ENCODE assay signal across 28 cellular contexts in the genomic region with DNA sequence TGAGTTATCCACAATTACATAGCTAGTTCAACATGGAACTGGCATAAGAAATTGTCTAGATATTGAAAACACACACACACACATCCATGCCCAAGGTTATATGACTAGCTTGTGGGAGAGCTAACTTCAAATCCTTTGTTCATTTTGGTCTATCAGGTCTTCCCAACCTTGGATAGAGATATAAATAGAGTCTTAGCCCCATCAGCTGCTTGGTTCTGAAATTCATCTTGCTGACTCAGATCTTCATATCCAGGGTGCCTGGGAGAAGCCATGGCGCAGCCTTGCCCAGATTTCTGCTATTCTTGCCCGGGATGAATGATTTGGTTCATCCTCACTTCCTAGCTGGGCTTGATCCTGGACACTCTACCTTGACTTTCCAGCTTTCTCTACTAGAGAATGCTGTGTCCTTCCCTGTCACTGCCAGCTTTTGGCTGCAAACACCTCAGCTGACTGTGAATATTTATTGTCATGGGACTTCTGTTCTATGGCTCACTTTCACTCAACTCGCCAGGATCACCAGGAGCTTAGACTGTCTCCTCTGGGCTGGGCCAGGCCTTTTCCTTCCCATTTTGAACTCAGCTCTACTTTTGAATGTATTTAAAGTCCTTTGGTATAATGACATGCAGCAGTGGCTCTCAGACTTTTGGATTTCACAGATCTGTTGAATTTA.
"Had no signal": no experiment of that assay in that cellular context is flagged by ENCODE, and none has a peak within 500 bp of the region (broad histone marks: within the 10 kb centered on the region; RNA-seq: fewer than 3 reads in every experiment).

No MANE protein-coding gene starts in this region.

- H3K4me3 Mint-ChIP-seq: mesothelial cell of epicardium; naive thymus-derived CD8-positive, alpha-beta T cell; nephron; neural crest cell; stimulated activated memory B cell treated with anti-CD40 and anti-IgM and Interleukin-4, amounts not matched to agents 10 μg/mL and 1 μg/mL and 100 μg/mL, for 72 hours; stimulated activated naive CD8-positive, alpha-beta T cell treated with anti-CD3 and anti-CD28 coated beads, Interleukin-15, amount 100 ng/mL, for 72 hours had no signal

- H3K36me3 Mint-ChIP-seq: mesothelial cell of epicardium; stimulated activated memory B cell treated with anti-CD40 and anti-IgM and Interleukin-4, amounts not matched to agents 10 μg/mL and 1 μg/mL and 100 μg/mL, for 72 hours had no signal

- H3K9me3 Mint-ChIP-seq: nephron; stimulated activated memory B cell treated with anti-CD40 and anti-IgM and Interleukin-4, amounts not matched to agents 10 μg/mL and 1 μg/mL and 100 μg/mL, for 72 hours; stimulated activated naive CD8-positive, alpha-beta T cell treated with anti-CD3 and anti-CD28 coated beads, Interleukin-15, amount 100 ng/mL, for 72 hours had no signal

- DNase-seq: heart right ventricle; islet precursor cell; left ventricle myocardium inferior; mesendoderm; naive thymus-derived CD8-positive, alpha-beta T cell; nucleus accumbens; retina; right cardiac atrium; stimulated activated CD4-positive, alpha-beta T cell treated with anti-CD3 and anti-CD28 coated beads, Interleukin-1b, Interleukin-23, amount 100 ng/mL, for 48 hours; stimulated activated CD4-positive, alpha-beta T cell treated with anti-CD3 and anti-CD28 coated beads, Interleukin-2, amount 100 ng/mL, for 48 hours; stimulated activated CD4-positive, alpha-beta T cell treated with anti-CD3 and anti-CD28 coated beads, Interleukin-4, amount 100 ng/mL, for 4 hours; stimulated activated CD8-positive, alpha-beta memory T cell treated with anti-CD3 and anti-CD28 coated beads, Interleukin-4, amount 100 ng/mL, for 48 hours; stimulated activated naive CD4-positive, alpha-beta T cell treated with Interleukin-2 at 50 U/mL for 16 hours; stimulated activated naive CD8-positive, alpha-beta T cell treated with anti-CD3 and anti-CD28 coated beads, Interleukin-15, amount 100 ng/mL, for 72 hours; substantia nigra; testis; thyroid gland; transverse colon; upper lobe of right lung had no signal

- H3K9ac ChIP-seq: parathyroid adenoma had no signal

- ATAC-seq: heart right ventricle; naive thymus-derived CD8-positive, alpha-beta T cell; right cardiac atrium; sciatic nerve; stimulated activated memory B cell treated with anti-CD40 and anti-IgM and Interleukin-4, amounts not matched to agents 10 μg/mL and 1 μg/mL and 100 μg/mL, for 72 hours; stimulated activated naive CD8-positive, alpha-beta T cell treated with anti-CD3 and anti-CD28 coated beads, Interleukin-15, amount 100 ng/mL, for 72 hours; upper lobe of right lung had no signal

- H3K27me3 Mint-ChIP-seq: stimulated activated memory B cell treated with anti-CD40 and anti-IgM and Interleukin-4, amounts not matched to agents 10 μg/mL and 1 μg/mL and 100 μg/mL, for 72 hours; stimulated activated naive CD8-positive, alpha-beta T cell treated with anti-CD3 and anti-CD28 coated beads, Interleukin-15, amount 100 ng/mL, for 72 hours had no signal

- H3K36me3 ChIP-seq: heart right ventricle, left ventricle myocardium inferior, thyroid gland, transverse colon, upper lobe of right lung had no signal

- H3K4me1 Mint-ChIP-seq: mesothelial cell of epicardium; naive thymus-derived CD8-positive, alpha-beta T cell; nephron; neural crest cell; stimulated activated memory B cell treated with anti-CD40 and anti-IgM and Interleukin-4, amounts not matched to agents 10 μg/mL and 1 μg/mL and 100 μg/mL, for 72 hours; stimulated activated naive CD8-positive, alpha-beta T cell treated with anti-CD3 and anti-CD28 coated beads, Interleukin-15, amount 100 ng/mL, for 72 hours had no signal

- H3K27ac Mint-ChIP-seq: mesothelial cell of epicardium; naive thymus-derived CD8-positive, alpha-beta T cell; nephron; stimulated activated memory B cell treated with anti-CD40 and anti-IgM and Interleukin-4, amounts not matched to agents 10 μg/mL and 1 μg/mL and 100 μg/mL, for 72 hours; stimulated activated naive CD8-positive, alpha-beta T cell treated with anti-CD3 and anti-CD28 coated beads, Interleukin-15, amount 100 ng/mL, for 72 hours had no signal

- H3K4me3 ChIP-seq: heart right ventricle, hepatocyte, left ventricle myocardium inferior, lung, smooth muscle cell, testis, thyroid gland, transverse colon, upper lobe of right lung had no signal

- H3K27me3 ChIP-seq: hepatocyte, testis, thyroid gland, transverse colon, upper lobe of right lung had no signal

- H3K9me3 ChIP-seq: heart right ventricle, left ventricle myocardium inferior, testis, thyroid gland, transverse colon, upper lobe of right lung had no signal

- H3K27ac ChIP-seq: heart right ventricle, hepatocyte, left ventricle myocardium inferior, parathyroid adenoma, testis, thyroid gland, transverse colon, upper lobe of right lung had no signal

- H3K4me1 ChIP-seq: heart right ventricle, left ventricle myocardium inferior, parathyroid adenoma, testis, thyroid gland, transverse colon, upper lobe of right lung had no signal
